ENCODE assay signal across 1 cellular context in genomic region chr2:97645700-97646629, GRCh38.
TF ChIP-seq lines count a peak whose summit lies in the region.

COX5B (plus strand) TSS chr2:97646062; CDS start chr2:97646087, 25 bp downstream.

TF ChIP-seq in HepG2, 621 proteins besides CTCF, POLR2A, EP300 and RAD21 (continued from another document and continues in another):
- TF ChIP-seq SKI (IDR thresholded peaks at IDR 0.05; ENCODE audit: partially characterized antibody): no peak
- TF ChIP-seq REXO4 (CRISPR knock-in tag; IDR thresholded peaks at IDR 0.05; ENCODE audit: borderline replicate concordance): no peak
- no peak for TF ChIP-seq RELA (CRISPR knock-in tag; IDR thresholded peaks at IDR 0.05)
- TF ChIP-seq ZNF34 (CRISPR knock-in tag; IDR thresholded peaks at IDR 0.05; ENCODE audit: borderline replicate concordance): no peak
- 0 out of 2 replicates have a peak, but pooled peaks have one; percentile 11 for TF ChIP-seq KDM4B (CRISPR knock-in tag; IDR thresholded peaks at IDR 0.05)
- no peak for TF ChIP-seq ZNF17 (CRISPR knock-in tag; IDR thresholded peaks at IDR 0.05)
- TF ChIP-seq SNRNP70 (IDR thresholded peaks at IDR 0.05; ENCODE audit: low read depth, low read length): no peak
- peak; percentile 53; the same call in 1 of the 2 replicates for TF ChIP-seq RXRB (CRISPR knock-in tag; IDR thresholded peaks at IDR 0.05; ENCODE audit: borderline replicate concordance)
- TF ChIP-seq ZNF598 (CRISPR knock-in tag; IDR thresholded peaks at IDR 0.05; ENCODE audit: borderline replicate concordance): peak; percentile 92
- 0 out of 2 replicates have a peak, but pooled peaks have one; percentile 61 for TF ChIP-seq SP5 (CRISPR knock-in tag; IDR thresholded peaks at IDR 0.05; ENCODE audit: borderline replicate concordance, low read depth)
- TF ChIP-seq SNAPC2 (CRISPR knock-in tag; IDR thresholded peaks at IDR 0.05): no peak
- TF ChIP-seq ZNF629 (CRISPR knock-in tag; conservative IDR thresholded peaks at IDR 0.05): 0 out of 2 replicates have a peak, but pooled peaks have one; percentile 16
- TF ChIP-seq SP140L (CRISPR knock-in tag; IDR thresholded peaks at IDR 0.05; ENCODE audit: borderline replicate concordance): 0 out of 2 replicates have a peak, but pooled peaks have one; percentile 49
- TF ChIP-seq ERF (CRISPR knock-in tag; IDR thresholded peaks at IDR 0.05): peak; percentile 88
- TF ChIP-seq ZBTB1 (CRISPR knock-in tag; IDR thresholded peaks at IDR 0.05; ENCODE audit: borderline replicate concordance): 0 out of 2 replicates have a peak, but pooled peaks have one; percentile 22
- no peak for TF ChIP-seq RERE (CRISPR knock-in tag; IDR thresholded peaks at IDR 0.05; ENCODE audit: low read depth)
- TF ChIP-seq SRF (IDR thresholded peaks at IDR 0.05; ENCODE audit: low read depth, low read length): no peak
- TF ChIP-seq ZNF790 (CRISPR knock-in tag; IDR thresholded peaks at IDR 0.05; ENCODE audit: borderline replicate concordance): peak; percentile 80; the same call in 1 of the 2 replicates
- TF ChIP-seq ZNF30 (CRISPR knock-in tag; IDR thresholded peaks at IDR 0.05): 0 out of 2 replicates have a peak, but pooled peaks have one; percentile 49
- peak; percentile 95; the same call in 1 of the 2 replicates for TF ChIP-seq NFATC3 (CRISPR knock-in tag; IDR thresholded peaks at IDR 0.05)
- TF ChIP-seq NKX3-1 (CRISPR knock-in tag; IDR thresholded peaks at IDR 0.05): peak; percentile 89
- TF ChIP-seq HIC2 (CRISPR knock-in tag; IDR thresholded peaks at IDR 0.05; ENCODE audit: low read depth): 0 out of 2 replicates have a peak, but pooled peaks have one; percentile 26
- TF ChIP-seq MIER2 (CRISPR knock-in tag; IDR thresholded peaks at IDR 0.05): 0 out of 2 replicates have a peak, but pooled peaks have one; percentile 15
- TF ChIP-seq SATB2 (CRISPR knock-in tag; IDR thresholded peaks at IDR 0.05): peak; percentile 82; the same call in 1 of the 2 replicates
- TF ChIP-seq CHD4 (IDR thresholded peaks at IDR 0.05; ENCODE audit: borderline replicate concordance, low read length): peak; percentile 27; the same call in 1 of the 2 replicates
- TF ChIP-seq ZBTB25 (CRISPR knock-in tag; IDR thresholded peaks at IDR 0.05): no peak
- TF ChIP-seq KDM5B (CRISPR knock-in tag; IDR thresholded peaks at IDR 0.05; ENCODE audit: borderline replicate concordance): peak; percentile 68; the same call in 1 of the 2 replicates
- TF ChIP-seq IRF1 (CRISPR knock-in tag; IDR thresholded peaks at IDR 0.05; ENCODE audit: low read depth): no peak
- no peak for TF ChIP-seq NFE2L1 (CRISPR knock-in tag; IDR thresholded peaks at IDR 0.05; ENCODE audit: borderline replicate concordance)
- no peak for TF ChIP-seq SRSF4 (IDR thresholded peaks at IDR 0.05; ENCODE audit: low read depth, low read length, poor library complexity, severe bottlenecking)
- TF ChIP-seq HHEX (CRISPR knock-in tag; IDR thresholded peaks at IDR 0.05): no peak
- TF ChIP-seq ASH2L (IDR thresholded peaks at IDR 0.05; ENCODE audit: insufficient read length, low read depth, low read length): peak; percentile 90
- TF ChIP-seq HNRNPL (IDR thresholded peaks at IDR 0.05; ENCODE audit: low read depth, low read length): 0 out of 2 replicates have a peak, but pooled peaks have one; percentile 16
- TF ChIP-seq RXRA (CRISPR knock-in tag; IDR thresholded peaks at IDR 0.05): peak; percentile 41; the same call in 1 of the 2 replicates
- peak; percentile 74 for TF ChIP-seq ZNF768 (CRISPR knock-in tag; IDR thresholded peaks at IDR 0.05)
- no peak for TF ChIP-seq ZNF513 (CRISPR knock-in tag; conservative IDR thresholded peaks at IDR 0.05)
- peak; percentile 92 for TF ChIP-seq ZNF563 (CRISPR knock-in tag; IDR thresholded peaks at IDR 0.05)
- peak; percentile 80; the same call in 1 of the 2 replicates for TF ChIP-seq MAZ (IDR thresholded peaks at IDR 0.05; ENCODE audit: borderline replicate concordance, low read depth, low read length)
- TF ChIP-seq MAZ (CRISPR knock-in tag; IDR thresholded peaks at IDR 0.05; ENCODE audit: low read depth): peak; percentile 82; the same call in 1 of the 2 replicates
- no peak for TF ChIP-seq NR2F1 (CRISPR knock-in tag; IDR thresholded peaks at IDR 0.05)
- TF ChIP-seq POGK (CRISPR knock-in tag; conservative IDR thresholded peaks at IDR 0.05): peak; percentile 82
- peak; percentile 86; the same call in 1 of the 2 replicates for TF ChIP-seq GLI4 (CRISPR knock-in tag; IDR thresholded peaks at IDR 0.05; ENCODE audit: borderline replicate concordance)
- TF ChIP-seq ZNF773 (CRISPR knock-in tag; IDR thresholded peaks at IDR 0.05; ENCODE audit: borderline replicate concordance): peak; percentile 38; the same call in 1 of the 2 replicates
- no peak for TF ChIP-seq ZNF564 (CRISPR knock-in tag; IDR thresholded peaks at IDR 0.05)
- 0 out of 2 replicates have a peak, but pooled peaks have one; percentile 27 for TF ChIP-seq ZNF512 (CRISPR knock-in tag; IDR thresholded peaks at IDR 0.05)
- peak; percentile 86; the same call in 1 of the 2 replicates for TF ChIP-seq ZNF230 (CRISPR knock-in tag; IDR thresholded peaks at IDR 0.05)
- TF ChIP-seq RCOR2 (CRISPR knock-in tag; IDR thresholded peaks at IDR 0.05): 0 out of 2 replicates have a peak, but pooled peaks have one; percentile 1
- peak; percentile 42; the same call in 1 of the 2 replicates for TF ChIP-seq TGIF2 (CRISPR knock-in tag; IDR thresholded peaks at IDR 0.05)
- TF ChIP-seq SAP130 (CRISPR knock-in tag; IDR thresholded peaks at IDR 0.05; ENCODE audit: low read depth): peak; percentile 97
- TF ChIP-seq HBP1 (CRISPR knock-in tag; IDR thresholded peaks at IDR 0.05; ENCODE audit: low read depth): no peak; the same call in 1 of the 2 replicates
- TF ChIP-seq DNMT3B (CRISPR knock-in tag; conservative IDR thresholded peaks at IDR 0.05): no peak; the same call in 1 of the 2 replicates
